In genomic region chr11:65853249-65853979, GRCh38 we compare ENCODE assay signal across 2 cellular contexts.
A peak's percentile ranks its signal among the peaks of the same experiment; 100 is the strongest.
TF ChIP-seq lines count a peak whose summit lies in the region.

No MANE protein-coding gene starts in this region.

TF ChIP-seq in GM23338, 12 proteins besides CTCF, POLR2A, EP300 and RAD21:
- TF ChIP-seq, protein P1, sequence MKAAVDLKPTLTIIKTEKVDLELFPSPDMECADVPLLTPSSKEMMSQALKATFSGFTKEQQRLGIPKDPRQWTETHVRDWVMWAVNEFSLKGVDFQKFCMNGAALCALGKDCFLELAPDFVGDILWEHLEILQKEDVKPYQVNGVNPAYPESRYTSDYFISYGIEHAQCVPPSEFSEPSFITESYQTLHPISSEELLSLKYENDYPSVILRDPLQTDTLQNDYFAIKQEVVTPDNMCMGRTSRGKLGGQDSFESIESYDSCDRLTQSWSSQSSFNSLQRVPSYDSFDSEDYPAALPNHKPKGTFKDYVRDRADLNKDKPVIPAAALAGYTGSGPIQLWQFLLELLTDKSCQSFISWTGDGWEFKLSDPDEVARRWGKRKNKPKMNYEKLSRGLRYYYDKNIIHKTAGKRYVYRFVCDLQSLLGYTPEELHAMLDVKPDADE (IDR thresholded peaks at IDR 0.05) = no peak
- TF ChIP-seq NANOG (IDR thresholded peaks at IDR 0.05; ENCODE audit: borderline replicate concordance) (no peak), ZNF331 (CRISPR knock-in tag; IDR thresholded peaks at IDR 0.05; ENCODE audit: low read depth) (no peak), POLR2AphosphoS5 (IDR thresholded peaks at IDR 0.05; ENCODE audit: low read depth) (0 out of 2 replicates have a peak, but pooled peaks have one; percentile 2), STAT1 (IDR thresholded peaks at IDR 0.05; ENCODE audit: unreplicated experiment) (no peak), EZH2phosphoT487 (IDR thresholded peaks at IDR 0.05; ENCODE audit: unreplicated experiment) (no peak), CREB1 (CRISPR knock-in tag; IDR thresholded peaks at IDR 0.05; ENCODE audit: low read depth) (no peak)
- TF ChIP-seq, protein P2, sequence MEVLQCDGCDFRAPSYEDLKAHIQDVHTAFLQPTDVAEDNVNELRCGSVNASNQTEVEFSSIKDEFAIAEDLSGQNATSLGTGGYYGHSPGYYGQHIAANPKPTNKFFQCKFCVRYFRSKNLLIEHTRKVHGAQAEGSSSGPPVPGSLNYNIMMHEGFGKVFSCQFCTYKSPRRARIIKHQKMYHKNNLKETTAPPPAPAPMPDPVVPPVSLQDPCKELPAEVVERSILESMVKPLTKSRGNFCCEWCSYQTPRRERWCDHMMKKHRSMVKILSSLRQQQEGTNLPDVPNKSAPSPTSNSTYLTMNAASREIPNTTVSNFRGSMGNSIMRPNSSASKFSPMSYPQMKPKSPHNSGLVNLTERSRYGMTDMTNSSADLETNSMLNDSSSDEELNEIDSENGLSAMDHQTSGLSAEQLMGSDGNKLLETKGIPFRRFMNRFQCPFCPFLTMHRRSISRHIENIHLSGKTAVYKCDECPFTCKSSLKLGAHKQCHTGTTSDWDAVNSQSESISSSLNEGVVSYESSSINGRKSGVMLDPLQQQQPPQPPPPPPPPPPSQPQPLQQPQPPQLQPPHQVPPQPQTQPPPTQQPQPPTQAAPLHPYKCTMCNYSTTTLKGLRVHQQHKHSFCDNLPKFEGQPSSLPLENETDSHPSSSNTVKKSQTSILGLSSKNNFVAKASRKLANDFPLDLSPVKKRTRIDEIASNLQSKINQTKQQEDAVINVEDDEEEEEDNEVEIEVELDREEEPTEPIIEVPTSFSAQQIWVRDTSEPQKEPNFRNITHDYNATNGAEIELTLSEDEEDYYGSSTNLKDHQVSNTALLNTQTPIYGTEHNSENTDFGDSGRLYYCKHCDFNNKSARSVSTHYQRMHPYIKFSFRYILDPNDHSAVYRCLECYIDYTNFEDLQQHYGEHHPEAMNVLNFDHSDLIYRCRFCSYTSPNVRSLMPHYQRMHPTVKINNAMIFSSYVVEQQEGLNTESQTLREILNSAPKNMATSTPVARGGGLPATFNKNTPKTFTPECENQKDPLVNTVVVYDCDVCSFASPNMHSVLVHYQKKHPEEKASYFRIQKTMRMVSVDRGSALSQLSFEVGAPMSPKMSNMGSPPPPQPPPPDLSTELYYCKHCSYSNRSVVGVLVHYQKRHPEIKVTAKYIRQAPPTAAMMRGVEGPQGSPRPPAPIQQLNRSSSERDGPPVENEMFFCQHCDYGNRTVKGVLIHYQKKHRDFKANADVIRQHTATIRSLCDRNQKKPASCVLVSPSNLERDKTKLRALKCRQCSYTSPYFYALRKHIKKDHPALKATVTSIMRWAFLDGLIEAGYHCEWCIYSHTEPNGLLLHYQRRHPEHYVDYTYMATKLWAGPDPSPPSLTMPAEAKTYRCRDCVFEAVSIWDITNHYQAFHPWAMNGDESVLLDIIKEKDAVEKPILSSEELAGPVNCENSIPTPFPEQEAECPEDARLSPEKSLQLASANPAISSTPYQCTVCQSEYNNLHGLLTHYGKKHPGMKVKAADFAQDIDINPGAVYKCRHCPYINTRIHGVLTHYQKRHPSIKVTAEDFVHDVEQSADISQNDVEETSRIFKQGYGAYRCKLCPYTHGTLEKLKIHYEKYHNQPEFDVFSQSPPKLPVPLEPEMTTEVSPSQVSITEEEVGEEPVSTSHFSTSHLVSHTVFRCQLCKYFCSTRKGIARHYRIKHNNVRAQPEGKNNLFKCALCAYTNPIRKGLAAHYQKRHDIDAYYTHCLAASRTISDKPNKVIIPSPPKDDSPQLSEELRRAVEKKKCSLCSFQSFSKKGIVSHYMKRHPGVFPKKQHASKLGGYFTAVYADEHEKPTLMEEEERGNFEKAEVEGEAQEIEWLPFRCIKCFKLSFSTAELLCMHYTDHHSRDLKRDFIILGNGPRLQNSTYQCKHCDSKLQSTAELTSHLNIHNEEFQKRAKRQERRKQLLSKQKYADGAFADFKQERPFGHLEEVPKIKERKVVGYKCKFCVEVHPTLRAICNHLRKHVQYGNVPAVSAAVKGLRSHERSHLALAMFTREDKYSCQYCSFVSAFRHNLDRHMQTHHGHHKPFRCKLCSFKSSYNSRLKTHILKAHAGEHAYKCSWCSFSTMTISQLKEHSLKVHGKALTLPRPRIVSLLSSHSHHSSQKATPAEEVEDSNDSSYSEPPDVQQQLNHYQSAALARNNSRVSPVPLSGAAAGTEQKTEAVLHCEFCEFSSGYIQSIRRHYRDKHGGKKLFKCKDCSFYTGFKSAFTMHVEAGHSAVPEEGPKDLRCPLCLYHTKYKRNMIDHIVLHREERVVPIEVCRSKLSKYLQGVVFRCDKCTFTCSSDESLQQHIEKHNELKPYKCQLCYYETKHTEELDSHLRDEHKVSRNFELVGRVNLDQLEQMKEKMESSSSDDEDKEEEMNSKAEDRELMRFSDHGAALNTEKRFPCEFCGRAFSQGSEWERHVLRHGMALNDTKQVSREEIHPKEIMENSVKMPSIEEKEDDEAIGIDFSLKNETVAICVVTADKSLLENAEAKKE (CRISPR knock-in tag; IDR thresholded peaks at IDR 0.05) = no peak
- TF ChIP-seq, protein P3, sequence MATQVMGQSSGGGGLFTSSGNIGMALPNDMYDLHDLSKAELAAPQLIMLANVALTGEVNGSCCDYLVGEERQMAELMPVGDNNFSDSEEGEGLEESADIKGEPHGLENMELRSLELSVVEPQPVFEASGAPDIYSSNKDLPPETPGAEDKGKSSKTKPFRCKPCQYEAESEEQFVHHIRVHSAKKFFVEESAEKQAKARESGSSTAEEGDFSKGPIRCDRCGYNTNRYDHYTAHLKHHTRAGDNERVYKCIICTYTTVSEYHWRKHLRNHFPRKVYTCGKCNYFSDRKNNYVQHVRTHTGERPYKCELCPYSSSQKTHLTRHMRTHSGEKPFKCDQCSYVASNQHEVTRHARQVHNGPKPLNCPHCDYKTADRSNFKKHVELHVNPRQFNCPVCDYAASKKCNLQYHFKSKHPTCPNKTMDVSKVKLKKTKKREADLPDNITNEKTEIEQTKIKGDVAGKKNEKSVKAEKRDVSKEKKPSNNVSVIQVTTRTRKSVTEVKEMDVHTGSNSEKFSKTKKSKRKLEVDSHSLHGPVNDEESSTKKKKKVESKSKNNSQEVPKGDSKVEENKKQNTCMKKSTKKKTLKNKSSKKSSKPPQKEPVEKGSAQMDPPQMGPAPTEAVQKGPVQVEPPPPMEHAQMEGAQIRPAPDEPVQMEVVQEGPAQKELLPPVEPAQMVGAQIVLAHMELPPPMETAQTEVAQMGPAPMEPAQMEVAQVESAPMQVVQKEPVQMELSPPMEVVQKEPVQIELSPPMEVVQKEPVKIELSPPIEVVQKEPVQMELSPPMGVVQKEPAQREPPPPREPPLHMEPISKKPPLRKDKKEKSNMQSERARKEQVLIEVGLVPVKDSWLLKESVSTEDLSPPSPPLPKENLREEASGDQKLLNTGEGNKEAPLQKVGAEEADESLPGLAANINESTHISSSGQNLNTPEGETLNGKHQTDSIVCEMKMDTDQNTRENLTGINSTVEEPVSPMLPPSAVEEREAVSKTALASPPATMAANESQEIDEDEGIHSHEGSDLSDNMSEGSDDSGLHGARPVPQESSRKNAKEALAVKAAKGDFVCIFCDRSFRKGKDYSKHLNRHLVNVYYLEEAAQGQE (IDR thresholded peaks at IDR 0.05; ENCODE audit: unreplicated experiment) = no peak

TF ChIP-seq in GM12878, 131 proteins besides CTCF, POLR2A, EP300 and RAD21:
- TF ChIP-seq PAX5 (IDR thresholded peaks at IDR 0.05; ENCODE audit: borderline replicate concordance, low read depth, low read length) = 0 out of 2 replicates have a peak, but pooled peaks have one; percentile 9
- TF ChIP-seq EGR1 (IDR thresholded peaks at IDR 0.05; ENCODE audit: borderline replicate concordance in 1 of 2, low read depth in 2 of 2, low read length in 2 of 2) = no peak
- peak; percentile 21; the same call in 1 of the 2 replicates for TF ChIP-seq POLR2AphosphoS5 (IDR thresholded peaks at IDR 0.05; ENCODE audit: low read length)
- TF ChIP-seq ZNF622 (IDR thresholded peaks at IDR 0.05) = no peak
